ENCODE assay signal across 9 cellular contexts in the genomic region with DNA sequence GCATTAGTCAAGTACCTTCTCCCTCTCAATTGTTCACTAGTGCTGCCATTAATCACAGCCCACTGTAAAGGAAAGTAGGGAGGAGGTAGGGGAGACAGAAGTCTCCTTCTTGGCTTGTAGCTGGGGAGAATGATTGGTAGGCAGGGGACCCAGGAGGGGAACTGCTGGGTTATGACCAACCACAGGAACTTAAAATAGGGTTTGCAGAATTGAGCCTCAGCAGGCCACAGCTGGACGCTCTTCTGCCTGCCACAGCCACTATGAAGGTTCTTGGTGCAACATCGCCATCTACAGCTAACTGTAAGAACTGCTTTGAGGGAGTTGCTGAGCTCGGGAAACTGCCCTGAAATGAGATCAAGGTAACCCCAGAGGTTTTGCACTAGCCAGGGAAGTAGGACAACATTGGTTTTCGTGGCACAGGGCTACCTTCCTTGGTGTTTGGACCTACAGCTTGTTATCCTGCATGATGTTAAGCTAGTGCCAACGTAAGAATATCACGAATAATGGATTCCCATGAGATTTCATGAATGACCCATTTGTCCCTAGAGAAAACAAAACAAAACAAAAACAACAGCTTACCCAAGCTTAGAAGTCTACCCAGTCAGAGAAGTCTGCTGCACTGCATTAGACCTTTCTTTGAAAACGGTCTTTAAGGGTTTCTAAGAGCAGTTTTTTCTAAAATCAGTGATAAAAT.
DNase-seq lines count a peak whose midpoint lies in the region; ATAC-seq and FAIRE-seq lines count a peak whose summit lies in the region.
"Had no signal": no experiment of that assay in that cellular context is flagged by ENCODE, and none has a peak within 500 bp of the region (broad histone marks: within the 10 kb centered on the region; RNA-seq: fewer than 3 reads in every experiment).

No MANE protein-coding gene starts in this region.

- H3K9me3 ChIP-seq in NT2/D1 (ENCODE audit: insufficient read depth, low read length) = no peaks in the 10 kb centered on the region

- no peak overlapping the region for H3K4me3 ChIP-seq in NT2/D1 (ENCODE audit: insufficient read length, low read depth)

- peak; percentile 68 for FAIRE-seq in urothelium cell line (lab: Jason Lieb, UNC)
- FAIRE-seq: G401.6 had no signal

- no peak for ATAC-seq in activated CD4-positive, alpha-beta T cell treated with anti-CD3 and anti-CD28 coated beads for 36 hours
- ATAC-seq in GM21576 (IDR thresholded peaks at IDR 0.05; ENCODE audit: unreplicated experiment) = peak; percentile 93

- DNase-seq in activated CD4-positive, alpha-beta T cell treated with anti-CD3 and anti-CD28 coated beads for 36 hours = peak; percentile 44
- DNase-seq in activated CD4-positive, alpha-beta T cell treated with anti-CD3 and anti-CD28 coated beads, Interleukin-2, amount 50 U/mL, for 4 hours = no peak
- DNase-seq in HPDE6-E6E7 (ENCODE audit: extremely low spot score) (peak; percentile 38), NT2/D1 (ENCODE audit: low read depth, low spot score) (peak; percentile 85), caudate nucleus (lab: John Stamatoyannopoulos, UW) (peak in 54 of 61 donors; percentile 3 to 77 (median 37)), left kidney (ENCODE audit: low read depth, low spot score) (peak; percentile 93), urothelium cell line (ENCODE audit: low spot score) (peak; percentile 68)

- H3K27me3 ChIP-seq in NT2/D1 (ENCODE audit: insufficient read depth, insufficient read length) = no peaks in the 10 kb centered on the region

- POLR2A ChIA-PET in activated CD4-positive, alpha-beta T cell treated with anti-CD3 and anti-CD28 coated beads for 36 hours (lab: Charles Lee) = no interaction called here

- no peaks in the 10 kb centered on the region for H3K4me1 Mint-ChIP-seq in activated CD4-positive, alpha-beta T cell treated with anti-CD3 and anti-CD28 coated beads for 36 hours

- H3K9me3 Mint-ChIP-seq in activated CD4-positive, alpha-beta T cell treated with anti-CD3 and anti-CD28 coated beads for 36 hours (ENCODE audit: low read depth) = peaks cover 2% of the 10 kb centered on the region

- H3K4me3 Mint-ChIP-seq in activated CD4-positive, alpha-beta T cell treated with anti-CD3 and anti-CD28 coated beads for 36 hours = no peak overlapping the region

- no peaks in the 10 kb centered on the region for H3K36me3 Mint-ChIP-seq in activated CD4-positive, alpha-beta T cell treated with anti-CD3 and anti-CD28 coated beads for 36 hours (ENCODE audit: low read depth)

- peaks cover 3% of the 10 kb centered on the region for H3K4me1 ChIP-seq in NT2/D1 (ENCODE audit: insufficient read depth, insufficient read length)

- H3K36me3 ChIP-seq in NT2/D1 (ENCODE audit: insufficient read depth, insufficient read length, low read length) = no peaks in the 10 kb centered on the region

- no peak overlapping the region for H3K27ac ChIP-seq in caudate nucleus (ENCODE audit: low read depth, low read length)

- no peak overlapping the region for H3K27ac Mint-ChIP-seq in activated CD4-positive, alpha-beta T cell treated with anti-CD3 and anti-CD28 coated beads for 36 hours

- no peaks in the 10 kb centered on the region for H3K27me3 Mint-ChIP-seq in activated CD4-positive, alpha-beta T cell treated with anti-CD3 and anti-CD28 coated beads for 36 hours

- CTCF ChIA-PET in activated CD4-positive, alpha-beta T cell treated with anti-CD3 and anti-CD28 coated beads for 36 hours (lab: Charles Lee) = interaction anchor here (0.5 to 1.1 kb wide), 4 partner anchors 9 to 1064 kb away, joined by 3 to 4 read pairs (median 3); no protein-coding TSS in a partner anchor

- intact Hi-C loops in activated CD4-positive, alpha-beta T cell treated with anti-CD3 and anti-CD28 coated beads for 36 hours (cut with DNase I, micrococcal nuclease) = loop anchor here in 1 of 2 experiments (1.0 kb wide), 1 partner anchor 1063 kb away; no protein-coding TSS in a partner anchor

- no peak overlapping the region for H3K9ac ChIP-seq in NT2/D1 (ENCODE audit: insufficient read length, low read depth)

Comparison
In these comparisons a context has a peak if more than half of its experiments do, and no peak if none do; other contexts are left out.
1. DNase-seq: peak in activated CD4-positive, alpha-beta T cell treated with anti-CD3 and anti-CD28 coated beads for 36 hours (single experiment), HPDE6-E6E7 (single experiment), NT2/D1 (single experiment), caudate nucleus (54 of 61), left kidney (single experiment) and urothelium cell line (single experiment); none in activated CD4-positive, alpha-beta T cell treated with anti-CD3 and anti-CD28 coated beads, Interleukin-2, amount 50 U/mL, for 4 hours (0 of 2).